1 cellular context compared by ENCODE assay signal in the genomic region with DNA sequence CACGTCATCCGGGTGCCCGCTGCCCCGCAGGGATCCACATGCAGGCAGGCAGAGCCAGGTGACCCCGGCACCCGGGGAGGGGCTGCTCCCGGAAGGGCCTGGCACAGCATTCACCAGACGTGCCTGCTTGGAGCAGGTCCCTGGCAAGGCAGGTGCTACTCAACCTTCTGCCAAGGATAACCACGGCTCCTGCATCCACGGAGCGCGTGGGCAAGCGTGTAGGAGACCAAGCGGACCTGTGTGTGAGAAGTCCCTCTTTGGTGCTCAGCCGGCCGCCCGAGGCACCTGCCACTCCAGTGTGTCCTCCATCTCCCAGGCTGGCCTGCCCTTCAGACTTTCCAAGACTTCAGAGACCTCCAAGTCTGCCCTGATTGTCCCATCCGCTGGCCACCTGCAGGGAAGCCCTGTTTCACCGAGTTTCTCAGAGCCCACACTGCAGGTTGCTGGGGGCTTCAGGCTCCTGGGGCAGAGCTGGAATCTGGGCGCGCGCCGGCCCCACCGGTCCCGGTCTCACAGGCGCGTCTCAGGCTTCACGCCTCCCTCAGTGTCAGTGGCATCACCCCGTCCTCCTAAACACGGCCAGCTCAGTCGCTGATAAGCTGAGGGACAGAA.
TF ChIP-seq lines count a peak whose summit lies in the region.

No MANE protein-coding gene starts in this region.

TF ChIP-seq in HepG2, 621 proteins besides CTCF, POLR2A, EP300 and RAD21:
- TF ChIP-seq SRSF1 (optimal IDR thresholded peaks at IDR 0.05; ENCODE audit: low read depth, low read length) (no peak), FOXK1 (CRISPR knock-in tag; IDR thresholded peaks at IDR 0.05; ENCODE audit: borderline replicate concordance, low read depth) (no peak), ELF4 (CRISPR knock-in tag; IDR thresholded peaks at IDR 0.05; ENCODE audit: borderline replicate concordance) (no peak), ZNF549 (CRISPR knock-in tag; IDR thresholded peaks at IDR 0.05) (no peak), WIZ (CRISPR knock-in tag; IDR thresholded peaks at IDR 0.05) (no peak), RFXANK (CRISPR knock-in tag; IDR thresholded peaks at IDR 0.05) (no peak), FOXM1 (CRISPR knock-in tag; IDR thresholded peaks at IDR 0.05) (no peak), ZNF558 (CRISPR knock-in tag; IDR thresholded peaks at IDR 0.05; ENCODE audit: borderline replicate concordance) (no peak), SNAPC2 (CRISPR knock-in tag; IDR thresholded peaks at IDR 0.05) (no peak), SIN3B (IDR thresholded peaks at IDR 0.05; ENCODE audit: low read length) (no peak), ZNF264 (CRISPR knock-in tag; IDR thresholded peaks at IDR 0.05) (no peak), CCDC6 (CRISPR knock-in tag; IDR thresholded peaks at IDR 0.05) (no peak), ZNF256 (CRISPR knock-in tag; conservative IDR thresholded peaks at IDR 0.05) (no peak), ZNF430 (CRISPR knock-in tag; IDR thresholded peaks at IDR 0.05) (no peak), GTF2F1 (IDR thresholded peaks at IDR 0.05; ENCODE audit: low read length) (no peak)
- TF ChIP-seq, protein P1, sequence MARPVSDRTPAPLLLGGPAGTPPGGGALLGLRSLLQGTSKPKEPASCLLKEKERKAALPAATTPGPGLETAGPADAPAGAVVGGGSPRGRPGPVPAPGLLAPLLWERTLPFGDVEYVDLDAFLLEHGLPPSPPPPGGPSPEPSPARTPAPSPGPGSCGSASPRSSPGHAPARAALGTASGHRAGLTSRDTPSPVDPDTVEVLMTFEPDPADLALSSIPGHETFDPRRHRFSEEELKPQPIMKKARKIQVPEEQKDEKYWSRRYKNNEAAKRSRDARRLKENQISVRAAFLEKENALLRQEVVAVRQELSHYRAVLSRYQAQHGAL (CRISPR knock-in tag; IDR thresholded peaks at IDR 0.05; ENCODE audit: not compliant biosample characterization), result no peak
- TF ChIP-seq, protein P2, sequence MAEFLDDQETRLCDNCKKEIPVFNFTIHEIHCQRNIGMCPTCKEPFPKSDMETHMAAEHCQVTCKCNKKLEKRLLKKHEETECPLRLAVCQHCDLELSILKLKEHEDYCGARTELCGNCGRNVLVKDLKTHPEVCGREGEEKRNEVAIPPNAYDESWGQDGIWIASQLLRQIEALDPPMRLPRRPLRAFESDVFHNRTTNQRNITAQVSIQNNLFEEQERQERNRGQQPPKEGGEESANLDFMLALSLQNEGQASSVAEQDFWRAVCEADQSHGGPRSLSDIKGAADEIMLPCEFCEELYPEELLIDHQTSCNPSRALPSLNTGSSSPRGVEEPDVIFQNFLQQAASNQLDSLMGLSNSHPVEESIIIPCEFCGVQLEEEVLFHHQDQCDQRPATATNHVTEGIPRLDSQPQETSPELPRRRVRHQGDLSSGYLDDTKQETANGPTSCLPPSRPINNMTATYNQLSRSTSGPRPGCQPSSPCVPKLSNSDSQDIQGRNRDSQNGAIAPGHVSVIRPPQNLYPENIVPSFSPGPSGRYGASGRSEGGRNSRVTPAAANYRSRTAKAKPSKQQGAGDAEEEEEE (CRISPR knock-in tag; IDR thresholded peaks at IDR 0.05; ENCODE audit: borderline replicate concordance), result no peak
- TF ChIP-seq, protein P3, sequence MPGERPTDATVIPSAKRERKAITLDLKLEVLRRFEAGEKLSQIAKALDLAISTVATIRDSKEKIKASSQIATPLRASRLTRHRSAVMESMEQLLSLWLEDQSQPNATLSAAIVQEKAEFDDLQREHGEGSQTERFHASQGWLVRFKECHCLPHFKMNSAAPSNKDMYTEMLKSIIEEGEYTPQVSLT (CRISPR knock-in tag; IDR thresholded peaks at IDR 0.05; ENCODE audit: borderline replicate concordance, low read depth), result no peak
- TF ChIP-seq, protein P4, sequence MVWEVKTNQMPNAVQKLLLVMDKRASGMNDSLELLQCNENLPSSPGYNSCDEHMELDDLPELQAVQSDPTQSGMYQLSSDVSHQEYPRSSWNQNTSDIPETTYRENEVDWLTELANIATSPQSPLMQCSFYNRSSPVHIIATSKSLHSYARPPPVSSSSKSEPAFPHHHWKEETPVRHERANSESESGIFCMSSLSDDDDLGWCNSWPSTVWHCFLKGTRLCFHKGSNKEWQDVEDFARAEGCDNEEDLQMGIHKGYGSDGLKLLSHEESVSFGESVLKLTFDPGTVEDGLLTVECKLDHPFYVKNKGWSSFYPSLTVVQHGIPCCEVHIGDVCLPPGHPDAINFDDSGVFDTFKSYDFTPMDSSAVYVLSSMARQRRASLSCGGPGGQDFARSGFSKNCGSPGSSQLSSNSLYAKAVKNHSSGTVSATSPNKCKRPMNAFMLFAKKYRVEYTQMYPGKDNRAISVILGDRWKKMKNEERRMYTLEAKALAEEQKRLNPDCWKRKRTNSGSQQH (CRISPR knock-in tag; IDR thresholded peaks at IDR 0.05; ENCODE audit: low read depth), result no peak
